Comparison of ENCODE assay signal across 9 cellular contexts in genomic region chr1:47887959-47888629, GRCh38.
"Had no signal": no experiment of that assay in that cellular context is flagged by ENCODE, and none has a peak within 500 bp of the region (broad histone marks: within the 10 kb centered on the region; RNA-seq: fewer than 3 reads in every experiment).

No MANE protein-coding gene starts in this region.

- H3K9ac ChIP-seq: GM23248 had no signal

- DNase-seq: GM23248, GOT3, H7, HFFc6, IMR-90 had no signal

- H3K27ac Mint-ChIP-seq: HFFc6 had no signal

- H3K4me3 ChIP-seq: GM23248, HAP-1, K562 had no signal

- ATAC-seq: HCT116, K562 had no signal

- H3K9me3 ChIP-seq: HAP-1 had no signal

- H3K4me1 ChIP-seq: HAP-1 had no signal

- H2AFZ ChIP-seq: GM23248 had no signal

- H3K36me3 ChIP-seq: HAP-1 had no signal

- H3K27ac ChIP-seq: GM23248, HL-60 had no signal

- H3K4me3 Mint-ChIP-seq: HFFc6 had no signal
